7 cellular contexts compared by ENCODE assay signal in the genomic region with DNA sequence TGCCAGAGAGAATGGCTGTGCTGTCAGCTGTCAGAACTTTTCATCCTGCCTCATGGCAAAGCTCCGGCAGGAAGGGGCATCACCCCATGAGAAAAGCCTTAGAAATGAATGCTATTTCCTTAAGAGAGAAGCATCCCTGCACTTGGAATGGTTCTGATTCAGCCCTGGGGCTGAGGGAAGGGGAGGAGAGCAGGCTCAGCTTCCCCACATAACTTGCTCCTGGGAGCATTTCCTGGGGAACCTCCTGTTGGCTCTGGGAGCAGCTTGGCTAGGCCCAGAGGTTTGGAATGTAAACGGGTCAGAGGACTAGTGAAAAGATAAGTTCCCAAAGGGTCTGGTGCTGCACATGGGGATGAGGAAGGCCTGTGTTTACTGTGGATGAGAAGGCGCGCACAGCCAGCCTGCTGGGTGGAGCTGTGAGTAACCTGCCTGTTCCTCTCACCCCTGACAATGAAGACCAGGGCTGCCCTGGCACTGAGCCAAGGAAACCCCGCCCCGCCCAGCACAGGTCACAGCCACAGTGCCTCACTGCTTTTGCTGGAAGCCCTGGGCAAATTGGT. TPM values are rescaled to one million over a fixed set of nuclear protein-coding genes. Genes with fewer than 3 reads are reported as not detected.
A peak's percentile ranks its signal among the peaks of the same experiment; 100 is the strongest.
DNase-seq lines count a peak whose midpoint lies in the region; ATAC-seq and TF ChIP-seq lines count a peak whose summit lies in the region.

No MANE protein-coding gene starts in this region.

- no peak for ATAC-seq in HG02610 (IDR thresholded peaks at IDR 0.05; ENCODE audit: unreplicated experiment)

- peak; percentile 43 for DNase-seq in HFF-Myc (ENCODE audit: extremely low read depth, low read depth)
- DNase-seq in NCI-H69 (lab: John Stamatoyannopoulos, UW): peak; percentile 98
- peak; percentile 29 for DNase-seq in activated T-cell treated with anti-CD3 and anti-CD28 coated beads for 48 hours (ENCODE audit: low read depth)
- DNase-seq in fibroblast of the aortic adventitia (ENCODE audit: low read depth): peak; percentile 98
- DNase-seq in renal cortical epithelial cell (ENCODE audit: low read depth): peak; percentile 58
- DNase-seq in middle frontal gyrus (ENCODE audit: extremely low spot score, low spot score): no peak

- H3K4me3 ChIP-seq in HFF-Myc (replicated peaks; ENCODE audit: low read depth, low read length): no peak overlapping the region
- H3K4me3 ChIP-seq in fibroblast of the aortic adventitia (ENCODE audit: low read depth, low read length): peak overlapping the region; percentile 10

- TF ChIP-seq CTCF in HFF-Myc (IDR thresholded peaks at IDR 0.05; ENCODE audit: low read depth, low read length, missing control alignments) (no peak), fibroblast of the aortic adventitia (IDR thresholded peaks at IDR 0.05; ENCODE audit: insufficient read depth, low read length) (no peak)

RNA-seq across cellular contexts. Expression of gene PRELP, which starts 5.0 kb away (rescaled TPM):
- total RNA-seq in fibroblast of the aortic adventitia (ENCODE audit: low replicate concordance) (1.4 and 3.7 TPM in 2 replicates), renal cortical epithelial cell (0.05 TPM in 1 of 2 replicates, not detected in the other)

RNA-seq across cellular contexts. Expression of gene OPTC, which starts 13.3 kb away (rescaled TPM):
- total RNA-seq in fibroblast of the aortic adventitia (ENCODE audit: low replicate concordance) (not detected in 2 replicates), renal cortical epithelial cell (not detected in 2 replicates)
